ENCODE assay signal across 21 cellular contexts in the genomic region with DNA sequence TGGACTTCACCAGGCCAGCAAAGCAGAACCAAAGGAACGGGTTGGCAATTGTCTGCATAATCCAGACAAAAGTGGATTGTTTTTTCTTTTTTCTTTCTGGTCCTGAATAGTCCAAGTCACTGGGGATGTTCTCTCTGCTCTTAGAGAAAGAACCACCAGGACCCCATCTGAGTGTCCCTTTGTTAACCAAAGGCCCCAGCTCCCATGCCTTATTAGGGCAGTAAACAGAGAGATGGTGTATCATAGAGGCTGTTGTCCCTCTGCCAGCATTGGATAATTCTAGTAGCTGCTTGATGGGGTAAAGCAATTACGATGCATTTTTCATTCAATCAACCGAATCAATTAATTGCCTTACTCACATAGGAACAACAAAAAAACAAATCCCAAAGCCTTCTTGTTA.
A peak's percentile ranks its signal among the peaks of the same experiment; 100 is the strongest.
DNase-seq lines count a peak whose midpoint lies in the region; ATAC-seq, FAIRE-seq and TF ChIP-seq lines count a peak whose summit lies in the region.
"Had no signal": no experiment of that assay in that cellular context is flagged by ENCODE, and none has a peak within 500 bp of the region (broad histone marks: within the 10 kb centered on the region; RNA-seq: fewer than 3 reads in every experiment).

No MANE protein-coding gene starts in this region.

- FAIRE-seq in D721Med (lab: Jason Lieb, UNC) = no peak
- FAIRE-seq: GM12891, H54 had no signal

- no peak for TF ChIP-seq CTCF in D721Med (IDR thresholded peaks at IDR 0.05; ENCODE audit: insufficient read depth, missing control alignments)

- ATAC-seq in activated CD4-positive, CD25-positive, alpha-beta regulatory T cell treated with anti-CD3 and anti-CD28 coated beads, Interleukin-2, amount 50 U/mL, for 24 hours = no peak
- no peak for ATAC-seq in GM18498 (IDR thresholded peaks at IDR 0.05; ENCODE audit: unreplicated experiment)

- DNase-seq in inferior parietal cortex (ENCODE audit: extremely low spot score) (peak; percentile 73), pons (ENCODE audit: low spot score) (peak; percentile 96), GM19240 (ENCODE audit: insufficient read length, low spot score) (no peak), D721Med (ENCODE audit: insufficient read length, low spot score) (no peak)
- DNase-seq: CD4-positive, alpha-beta memory T cell; DMS153; Karpas-422; MV-4-11; NCI-H1105 treated with DMSO at 0.1 percent for 48 hours; NCI-H2029 treated with DMSO at 0.1 percent for 48 hours; NCI-H345; NCI-H524; NCI-H774; Peyer's patch; SJCRH30 had no signal

- peak overlapping the region; percentile 99 for H3K27ac ChIP-seq in cingulate gyrus (ENCODE audit: low read depth, low read length)
- H3K27ac ChIP-seq: BLaER1, Peyer's patch, SJCRH30 had no signal

Comparison
In these comparisons a context has a peak if more than half of its experiments do, and no peak if none do; other contexts are left out.
1. DNase-seq: peak in inferior parietal cortex (single experiment) and pons (single experiment); none in GM19240 (single experiment) and D721Med (single experiment).